12 cellular contexts compared by ENCODE assay signal in the genomic region with DNA sequence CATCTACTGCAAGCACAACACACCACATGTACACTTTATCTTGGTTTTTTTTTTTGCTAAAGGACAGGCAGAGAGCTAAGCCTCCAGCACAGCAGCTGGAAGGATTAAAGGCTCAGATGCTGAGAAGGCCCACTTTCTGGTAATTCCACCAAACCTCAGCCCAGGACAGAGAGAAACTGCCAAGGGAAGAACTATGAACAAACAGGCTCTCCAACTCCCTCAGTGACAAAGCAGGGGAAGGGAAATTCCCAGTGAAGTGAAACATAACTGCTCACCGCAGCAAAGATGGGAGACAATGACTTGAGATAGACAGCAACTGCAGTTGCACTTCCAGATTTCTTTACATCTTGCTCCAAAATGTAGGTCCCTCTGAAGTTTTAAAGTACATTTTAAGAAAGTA. TPM values are rescaled to one million over a fixed set of nuclear protein-coding genes. Genes with fewer than 3 reads are reported as not detected.
A peak's percentile ranks its signal among the peaks of the same experiment; 100 is the strongest.
DNase-seq lines count a peak whose midpoint lies in the region; ATAC-seq and TF ChIP-seq lines count a peak whose summit lies in the region.
"Had no signal": no experiment of that assay in that cellular context is flagged by ENCODE, and none has a peak within 500 bp of the region (broad histone marks: within the 10 kb centered on the region; RNA-seq: fewer than 3 reads in every experiment).

No MANE protein-coding gene starts in this region.

- no peak overlapping the region for H3K27ac Mint-ChIP-seq in activated T-helper 17 cell treated with anti-CD3 and anti-CD28 coated beads, Interleukin-2, amount 50 U/mL, for 72 hours
- H3K27ac Mint-ChIP-seq in Caco-2 (ENCODE audit: unreplicated experiment) = no peak overlapping the region
- no peak overlapping the region for H3K27ac Mint-ChIP-seq in T-helper 2 cell treated with Interferon-gamma antibody and Interleukin-4, amounts not matched to agents 5 μg/mL and 100 μg/mL, for 36 hours
- H3K27ac Mint-ChIP-seq: progenitor cell of endocrine pancreas had no signal

- ATAC-seq in GM19324 (IDR thresholded peaks at IDR 0.05; ENCODE audit: low FRiP score, unreplicated experiment) = peak; percentile 47
- peak; percentile 61 for ATAC-seq in HG02981 (IDR thresholded peaks at IDR 0.05; ENCODE audit: unreplicated experiment)
- ATAC-seq in activated T-helper 17 cell treated with anti-CD3 and anti-CD28 coated beads, Interleukin-2, amount 50 U/mL, for 72 hours (replicated peaks) = peak; percentile 65

- H3K4me1 ChIP-seq in Caco-2 (peaks cover 14% of the 10 kb centered on the region; the same call in 1 of the 2 replicates), spleen (peaks cover 14 to 27% (median 22%) of the 10 kb centered on the region in 6 donors)

- H3K36me3 Mint-ChIP-seq in activated T-helper 17 cell treated with anti-CD3 and anti-CD28 coated beads, Interleukin-2, amount 50 U/mL, for 72 hours (ENCODE audit: low read depth) = peaks cover 1% of the 10 kb centered on the region
- H3K36me3 Mint-ChIP-seq in Caco-2 (ENCODE audit: insufficient read depth, unreplicated experiment) = peaks cover 51% of the 10 kb centered on the region
- H3K36me3 Mint-ChIP-seq in T-helper 2 cell treated with Interferon-gamma antibody and Interleukin-4, amounts not matched to agents 5 μg/mL and 100 μg/mL, for 36 hours (ENCODE audit: low read depth) = no peaks in the 10 kb centered on the region

- peaks cover 8% of the 10 kb centered on the region for H3K4me1 Mint-ChIP-seq in activated T-helper 17 cell treated with anti-CD3 and anti-CD28 coated beads, Interleukin-2, amount 50 U/mL, for 72 hours
- peaks cover 19% of the 10 kb centered on the region for H3K4me1 Mint-ChIP-seq in Caco-2 (ENCODE audit: low read depth, unreplicated experiment)
- peaks cover 10% of the 10 kb centered on the region for H3K4me1 Mint-ChIP-seq in T-helper 2 cell treated with Interferon-gamma antibody and Interleukin-4, amounts not matched to agents 5 μg/mL and 100 μg/mL, for 36 hours (ENCODE audit: low read depth)

- H3K27me3 ChIP-seq in Caco-2 (replicated peaks; ENCODE audit: control insufficient read depth, insufficient read depth, low read length) (no peaks in the 10 kb centered on the region), spleen (replicated peaks in 1 of 7) (peaks cover 0 to 61% (median 35%) of the 10 kb centered on the region in 7 donors)

- CTCF ChIA-PET in Caco-2 (lab: Charles Lee) = no interaction called here

- peaks cover 47% of the 10 kb centered on the region for H3K27me3 Mint-ChIP-seq in activated T-helper 17 cell treated with anti-CD3 and anti-CD28 coated beads, Interleukin-2, amount 50 U/mL, for 72 hours
- no peaks in the 10 kb centered on the region for H3K27me3 Mint-ChIP-seq in Caco-2 (ENCODE audit: insufficient read depth, unreplicated experiment)
- peaks cover 45% of the 10 kb centered on the region for H3K27me3 Mint-ChIP-seq in T-helper 2 cell treated with Interferon-gamma antibody and Interleukin-4, amounts not matched to agents 5 μg/mL and 100 μg/mL, for 36 hours (ENCODE audit: low read depth)
- H3K27me3 Mint-ChIP-seq: progenitor cell of endocrine pancreas had no signal

- DNase-seq in Caki2 (ENCODE audit: low read depth) (peak; percentile 33), Caco-2 (no peak), spleen (no peak), DMS 273 treated with DMSO at 0.1 percent for 48 hours (lab: John Stamatoyannopoulos, UW) (no peak)
- no peak for DNase-seq in T-helper 2 cell treated with Interferon-gamma antibody and Interleukin-4, amounts not matched to agents 5 μg/mL and 100 μg/mL, for 36 hours (ENCODE audit: low spot score)
- DNase-seq: H7, heart left ventricle, NCI-H2081 had no signal

- in situ Hi-C loops in Caki2 (cut with HindIII; ENCODE audit: low pct_unique_long_range_greater_than_20kb, low sequenced_read_pairs) = no loop called here

- BruUV-seq in Caco-2 (replicated peaks; lab: Mats Ljungman, UMichigan) = no TSS peak

- H3K9me3 Mint-ChIP-seq in activated T-helper 17 cell treated with anti-CD3 and anti-CD28 coated beads, Interleukin-2, amount 50 U/mL, for 72 hours = no peaks in the 10 kb centered on the region
- no peaks in the 10 kb centered on the region for H3K9me3 Mint-ChIP-seq in Caco-2 (ENCODE audit: unreplicated experiment)
- no peaks in the 10 kb centered on the region for H3K9me3 Mint-ChIP-seq in T-helper 2 cell treated with Interferon-gamma antibody and Interleukin-4, amounts not matched to agents 5 μg/mL and 100 μg/mL, for 36 hours

- no peaks in the 10 kb centered on the region; the same call in 1 of the 2 replicates for H3K36me3 ChIP-seq in Caco-2 (ENCODE audit: control insufficient read depth, insufficient read depth, low read length)
- no peaks in the 10 kb centered on the region for H3K36me3 ChIP-seq in spleen
- H3K36me3 ChIP-seq: heart left ventricle had no signal

- intact Hi-C loops in Caco-2 (cut with micrococcal nuclease; ENCODE audit: unreplicated experiment) = no loop called here
- intact Hi-C loops in spleen (cut with DNase I; ENCODE audit: low total_unique reads) = no loop called here

- TF ChIP-seq POLR2A in spleen (IDR thresholded peaks at IDR 0.05) = no peak

- H3K27ac ChIP-seq in spleen = no peak overlapping the region
- H3K27ac ChIP-seq: heart left ventricle had no signal

- POLR2A ChIA-PET in Caco-2 (lab: Charles Lee) = no interaction called here

- TF ChIP-seq CTCF in Caco-2 (IDR thresholded peaks at IDR 0.05; ENCODE audit: insufficient read depth in 1 of 2, low read depth in 1 of 2, low read length in 1 of 2, severe bottlenecking in 1 of 2, unreplicated experiment in 1 of 2) = no peak
- no peak for TF ChIP-seq CTCF in spleen (IDR thresholded peaks at IDR 0.05 in 8 of 11, conservative IDR thresholded peaks at IDR 0.05 in 3 of 11)

- 32 to 46% (median 33%) methylated on average over 1 of the region's 1 CpG for whole genome bisulfite sequencing in spleen, 5 donors

- H3K4me3 ChIP-seq in Caco-2 (ENCODE audit: low read depth, low read length) = no peak overlapping the region
- no peak overlapping the region for H3K4me3 ChIP-seq in spleen
- H3K4me3 ChIP-seq: heart left ventricle had no signal

- H3K9me3 ChIP-seq in Caco-2 (no peaks in the 10 kb centered on the region), spleen (no peaks in the 10 kb centered on the region)
- H3K9me3 ChIP-seq: heart left ventricle had no signal

- H3K4me3 Mint-ChIP-seq in activated T-helper 17 cell treated with anti-CD3 and anti-CD28 coated beads, Interleukin-2, amount 50 U/mL, for 72 hours = no peak overlapping the region
- no peak overlapping the region for H3K4me3 Mint-ChIP-seq in Caco-2 (ENCODE audit: unreplicated experiment)
- no peak overlapping the region for H3K4me3 Mint-ChIP-seq in T-helper 2 cell treated with Interferon-gamma antibody and Interleukin-4, amounts not matched to agents 5 μg/mL and 100 μg/mL, for 36 hours

RNA-seq across cellular contexts. Expression of gene PROM1, which starts 4.8 kb away (rescaled TPM):
- total RNA-seq in Caki2 (2014; rRNA removed; shearing (Covaris generic); ENCODE audit: low replicate concordance) = 0.17 TPM in 1 of 2 replicates, not detected in the other
- total RNA-seq in activated T-helper 17 cell treated with anti-CD3 and anti-CD28 coated beads, Interleukin-2, amount 50 U/mL, for 72 hours = under 1 TPM in 1 of 2 donors, not detected in 1; 0.26 TPM
- total RNA-seq in Caco-2 (2022) = 193 and 196 TPM in 2 replicates
- total RNA-seq in spleen = 1 to 10 TPM in 5 of 7 donors, under 1 TPM in 2; 0.60 to 4.6 (median 1.1) TPM
- polyA plus RNA-seq in spleen = under 1 TPM; 0.15 to 0.45 (median 0.20) TPM

Comparison
In these comparisons a context has a peak if more than half of its experiments do, and no peak if none do; other contexts are left out.
1. RNA of gene PROM1, which starts 4.8 kb away (total RNA-seq): 193 to 196 TPM in Caco-2; 0.60 to 4.6 TPM in spleen, 0.26 TPM in activated T-helper 17 cell treated with anti-CD3 and anti-CD28 coated beads, Interleukin-2, amount 50 U/mL, for 72 hours and 0.17 TPM in Caki2; every median in the first group is over 10 times any median in the second.
2. Peak in every context shown above with its lines, with median percentiles within 50 percentile points of each other: ATAC-seq.